In the genomic region with DNA sequence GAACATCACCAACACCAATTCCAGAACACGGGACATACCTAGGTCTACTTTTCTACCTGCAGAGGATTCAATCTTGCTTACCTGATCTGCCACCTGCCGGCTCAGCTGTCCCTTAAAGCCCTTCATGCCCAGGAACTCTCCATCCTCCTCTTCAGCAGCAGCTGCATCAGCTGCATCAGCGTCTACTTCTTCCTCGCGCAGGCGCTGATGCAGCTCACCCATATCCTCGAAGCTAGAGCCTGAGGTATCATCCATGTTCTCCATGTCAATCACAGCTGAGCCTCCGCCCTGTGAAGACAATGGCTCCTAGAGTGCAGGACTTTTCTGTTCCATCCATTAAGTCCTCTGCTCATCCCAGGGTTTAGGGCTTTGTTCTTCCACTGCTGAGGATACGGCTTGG, we compare ENCODE assay signal across 13 cellular contexts. TPM values are rescaled to one million over a fixed set of nuclear protein-coding genes. Genes with fewer than 3 reads are reported as not detected.
DNase-seq lines count a peak whose midpoint lies in the region; ATAC-seq and TF ChIP-seq lines count a peak whose summit lies in the region.
"Had no signal": no experiment of that assay in that cellular context is flagged by ENCODE, and none has a peak within 500 bp of the region (broad histone marks: within the 10 kb centered on the region; RNA-seq: fewer than 3 reads in every experiment).

No MANE protein-coding gene starts in this region.

- H3K4ac ChIP-seq in mesendoderm (ENCODE audit: low read depth, low read length) = no peak overlapping the region

- peak overlapping the region; percentile 90 for H2AFZ ChIP-seq in mammary epithelial cell (ENCODE audit: low read depth, low read length)

- in situ Hi-C loops in mammary epithelial cell (cut with MboI; ENCODE audit: low sequenced_read_pairs in 2 of 2) = no loop called here

- H2BK15ac ChIP-seq in mesendoderm (replicated peaks; ENCODE audit: low read depth) = no peak overlapping the region

- no peak overlapping the region for H4K8ac ChIP-seq in mesendoderm (ENCODE audit: low read depth, low read length)

- H3K4me2 ChIP-seq in mammary epithelial cell (ENCODE audit: insufficient read depth, low read depth, low read length) = peak overlapping the region; percentile 87
- H3K4me2 ChIP-seq in mesendoderm (ENCODE audit: low read length) = peak overlapping the region; percentile 82

- H3K79me2 ChIP-seq in mammary epithelial cell (ENCODE audit: insufficient read depth, low read length) = peaks cover 71% of the 10 kb centered on the region
- H3K79me2 ChIP-seq in mesendoderm (ENCODE audit: control insufficient read depth, insufficient read depth, low read length) = peaks cover 34% of the 10 kb centered on the region

- WGBS in heart right ventricle, 2 donors = 65 to 76% methylated on average over 9 of the region's 9 CpGs
- 48% methylated on average over 9 of the region's 9 CpGs for WGBS in mammary epithelial cell (ENCODE audit: low coverage, missing lambda C conversion rate)
- no CpG with 5 or more reads among the region's 9 CpGs for WGBS in mesendoderm (ENCODE audit: extremely low coverage, insufficient coverage, low lambda C conversion rate)

- intact Hi-C loops in heart right ventricle (cut with DNase I) = loop anchor here in 1 of 10 donors (2.0 to 10.0 kb wide), 2 partner anchors 61 to 251 kb away; a partner anchor contains a TSS
- intact Hi-C loops in Right ventricle myocardium inferior (cut with DNase I) = loop anchor here (2.0 to 10.0 kb wide), 2 partner anchors 61 to 731 kb away; a partner anchor contains a TSS
- intact Hi-C loops in mammary epithelial cell (cut with micrococcal nuclease) = loop anchor here (5.0 to 10.0 kb wide), 2 partner anchors 344 to 559 kb away; a partner anchor contains a TSS
- intact Hi-C loops in uterus (cut with DNase I; ENCODE audit: low total_unique reads) = no loop called here

- no peak for ATAC-seq in heart right ventricle
- ATAC-seq in Right ventricle myocardium inferior = no peak
- ATAC-seq in HG02870 (IDR thresholded peaks at IDR 0.05; ENCODE audit: unreplicated experiment) = no peak
- no peak for ATAC-seq in GM18868 (IDR thresholded peaks at IDR 0.05; ENCODE audit: unreplicated experiment)

- H3K4me1 ChIP-seq in heart right ventricle (peaks cover 20 to 73% (median 70%) of the 10 kb centered on the region in 9 donors), mammary epithelial cell (ENCODE audit: insufficient read depth, low read length) (peaks cover 18% of the 10 kb centered on the region), mesendoderm (ENCODE audit: control insufficient read depth, low read depth, low read length) (peaks cover 5% of the 10 kb centered on the region), uterus (peaks cover 19% of the 10 kb centered on the region in 2 donors)

- TF ChIP-seq POLR2A in uterus (IDR thresholded peaks at IDR 0.05) = no peak

- dilution Hi-C loops in mammary epithelial cell (cut with HindIII; ENCODE audit: low sequenced_read_pairs) = no loop called here

- CTCF ChIA-PET in mammary epithelial cell (lab: Charles Lee; ENCODE audit: low non-redundant PET) = interaction anchor here (0.6 kb wide), 1 partner anchor 55 kb away, joined by 4 read pairs; no protein-coding TSS in a partner anchor

- no peak overlapping the region for H3K18ac ChIP-seq in mesendoderm (ENCODE audit: low read length)

- H3K27me3 ChIP-seq in heart right ventricle (no peaks in the 10 kb centered on the region), mammary epithelial cell (ENCODE audit: insufficient read depth, low read length) (no peaks in the 10 kb centered on the region), mesendoderm (ENCODE audit: insufficient read depth, low read length, poor library complexity) (no peaks in the 10 kb centered on the region), uterus (no peaks in the 10 kb centered on the region)

- no peak overlapping the region for H2BK5ac ChIP-seq in mesendoderm (ENCODE audit: low read length)

- H3K4me3 ChIP-seq in heart right ventricle = peak overlapping the region; percentile 68 to 98 (median 91)
- peak overlapping the region; percentile 73 to 98 (median 76) for H3K4me3 ChIP-seq in mammary epithelial cell (replicated peaks in 1 of 3; ENCODE audit: insufficient read depth in 1 of 3, low read depth in 2 of 3, low read length in 3 of 3)
- peak overlapping the region; percentile 95 for H3K4me3 ChIP-seq in mesendoderm (ENCODE audit: low read length)
- H3K4me3 ChIP-seq in uterus = peak overlapping the region; percentile 70 to 100

- peak overlapping the region; percentile 95 for H3K56ac ChIP-seq in mesendoderm (ENCODE audit: low read length)

- no peak overlapping the region for H2BK120ac ChIP-seq in mesendoderm (ENCODE audit: low read depth, low read length)

- H3K79me1 ChIP-seq in mesendoderm (ENCODE audit: low read length) = peaks cover 17% of the 10 kb centered on the region

- no peak overlapping the region for H3K23ac ChIP-seq in mesendoderm (ENCODE audit: low read length)

- H2AK5ac ChIP-seq in mesendoderm (ENCODE audit: low read length) = no peak overlapping the region

- H4K20me1 ChIP-seq in mammary epithelial cell (ENCODE audit: insufficient read depth, low read length) = no peaks in the 10 kb centered on the region

- no peak overlapping the region for H4K5ac ChIP-seq in mesendoderm (ENCODE audit: low read length)

- H3K27ac ChIP-seq in heart right ventricle (peak overlapping the region in 9 of 10 donors; percentile 54 to 97 (median 91)), mammary epithelial cell (ENCODE audit: insufficient read depth, low read depth, low read length) (peak overlapping the region; percentile 91), mesendoderm (ENCODE audit: low read depth, low read length) (no peak overlapping the region), uterus (peak overlapping the region; percentile 86 to 87)

- peaks cover 0 to 71% (median 45%) of the 10 kb centered on the region in 9 donors for H3K36me3 ChIP-seq in heart right ventricle
- peaks cover 26% of the 10 kb centered on the region for H3K36me3 ChIP-seq in mammary epithelial cell (ENCODE audit: insufficient read depth, low read length)
- peaks cover 19% of the 10 kb centered on the region for H3K36me3 ChIP-seq in mesendoderm (ENCODE audit: control insufficient read depth, insufficient read depth, low read length)
- H3K36me3 ChIP-seq in uterus = no peaks in the 10 kb centered on the region

- H3K9me3 ChIP-seq in heart right ventricle = no peaks in the 10 kb centered on the region
- H3K9me3 ChIP-seq in mammary epithelial cell (replicated peaks; ENCODE audit: insufficient read depth, low read length) = no peaks in the 10 kb centered on the region
- H3K9me3 ChIP-seq in uterus = no peaks in the 10 kb centered on the region

- BruUV-seq in mammary epithelial cell (replicated peaks; lab: Mats Ljungman, UMichigan) = no TSS peak

- no peak for DNase-seq in heart right ventricle
- no peak for DNase-seq in Right ventricle myocardium inferior (ENCODE audit: missing footprints)
- DNase-seq in mammary epithelial cell = no peak
- DNase-seq in mesendoderm = no peak
- DNase-seq in uterus = no peak
- no peak for DNase-seq in NCI-H82 (lab: John Stamatoyannopoulos, UW)
- DNase-seq: activated CD4-positive, alpha-beta T cell treated with anti-CD3 and anti-CD28 coated beads, Interleukin-2, amount 50 U/mL, for 4 hours; effector CD8-positive, alpha-beta T cell; HCEC 1CT; NCI-H1105 treated with DMSO at 0.1 percent for 48 hours had no signal

- peak overlapping the region; percentile 98 for H3K9ac ChIP-seq in mammary epithelial cell (ENCODE audit: insufficient read depth, low read length)
- peak overlapping the region; percentile 95 for H3K9ac ChIP-seq in mesendoderm (ENCODE audit: low read length)

- TF ChIP-seq CTCF in heart right ventricle (IDR thresholded peaks at IDR 0.05) = no peak
- TF ChIP-seq CTCF in mammary epithelial cell (conservative IDR thresholded peaks at IDR 0.05 in 1 of 2, IDR thresholded peaks at IDR 0.05 in 1 of 2; ENCODE audit: extremely low read depth in 1 of 2, insufficient read depth in 1 of 2, low read depth in 1 of 2, low read length in 2 of 2) = no peak
- TF ChIP-seq CTCF in uterus (IDR thresholded peaks at IDR 0.05) = no peak

RNA-seq across cellular contexts. Expression of a gene that starts 0.9 kb away (rescaled TPM):
- 10 to 100 TPM; 52.6 to 86.3 (median 69.0) TPM for total RNA-seq in heart right ventricle
- polyA plus RNA-seq in heart right ventricle = 100 to 1,000 TPM in 1 of 2 donors, 10 to 100 TPM in 1; 50.3 to 115 TPM
- 72.2 TPM for total RNA-seq in Right ventricle myocardium inferior
- 10 to 100 TPM; 71.2 to 83.8 TPM for total RNA-seq in mammary epithelial cell
- 112 TPM for polyA plus RNA-seq in mammary epithelial cell
- 104 TPM for polyA minus RNA-seq in mammary epithelial cell
- 54.9 TPM for polyA plus RNA-seq in mesendoderm (2013, experiment 1 of 2)
- 53.2 TPM for polyA plus RNA-seq in mesendoderm (2013, experiment 2 of 2)
- total RNA-seq in uterus = 100 to 1,000 TPM in 2 of 4 donors, 10 to 100 TPM in 2; 26.5 to 212 (median 92.7) TPM

RNA-seq across cellular contexts. Expression of a gene that starts 1.1 kb away (rescaled TPM):
- total RNA-seq in heart right ventricle (10 to 100 TPM; 10.3 to 21.9 (median 15.3) TPM), Right ventricle myocardium inferior (17.3 TPM), mammary epithelial cell (10 to 100 TPM; 28.2 to 50.5 TPM), uterus (10 to 100 TPM; 15.9 to 39.5 (median 26.0) TPM)
- polyA plus RNA-seq in heart right ventricle (10 to 100 TPM; 13.9 to 35.5 TPM), mammary epithelial cell (63.6 TPM)
- 200 TPM for polyA minus RNA-seq in mammary epithelial cell
- polyA plus RNA-seq in mesendoderm (2013, experiment 1 of 2) = 33.4 TPM
- 32.0 TPM for polyA plus RNA-seq in mesendoderm (2013, experiment 2 of 2)

RNA-seq across cellular contexts. Expression of a gene that starts 5.7 kb away (rescaled TPM):
- 1 to 10 TPM in 8 of 10 donors, under 1 TPM in 2; 0.53 to 3.8 (median 2.1) TPM for total RNA-seq in heart right ventricle
- polyA plus RNA-seq in heart right ventricle = 1 to 10 TPM in 1 of 2 donors, under 1 TPM in 1; 0.44 to 1.9 TPM
- total RNA-seq in Right ventricle myocardium inferior = 1.6 TPM
- 1 to 10 TPM in 1 of 2 donors, under 1 TPM in 1; 0.83 to 1.6 TPM for total RNA-seq in mammary epithelial cell
- 0.75 TPM for polyA plus RNA-seq in mammary epithelial cell
- not detected for polyA minus RNA-seq in mammary epithelial cell
- polyA plus RNA-seq in mesendoderm (2013, experiment 1 of 2) = 0.06 TPM
- polyA plus RNA-seq in mesendoderm (2013, experiment 2 of 2) = 0.07 TPM
- total RNA-seq in uterus = 1 to 10 TPM in 2 of 4 donors, not detected in 2; 1.2 to 1.5 TPM
- total RNA-seq: Daoy had no signal

RNA-seq across cellular contexts. Expression of a gene that starts 38.4 kb away (rescaled TPM):
- total RNA-seq in heart right ventricle (10 to 100 TPM; 14.7 to 29.3 (median 19.6) TPM), Right ventricle myocardium inferior (17.4 TPM), mammary epithelial cell (10 to 100 TPM; 26.8 to 80.5 TPM), uterus (10 to 100 TPM; 12.8 to 40.8 (median 21.9) TPM)
- polyA plus RNA-seq in heart right ventricle (10 to 100 TPM; 13.0 to 29.7 TPM), mammary epithelial cell (34.1 TPM)
- 37.0 TPM for polyA minus RNA-seq in mammary epithelial cell
- polyA plus RNA-seq in mesendoderm (2013, experiment 1 of 2) = 28.1 TPM
- 25.9 TPM for polyA plus RNA-seq in mesendoderm (2013, experiment 2 of 2)
